20 cellular contexts compared by ENCODE assay signal in the genomic region with DNA sequence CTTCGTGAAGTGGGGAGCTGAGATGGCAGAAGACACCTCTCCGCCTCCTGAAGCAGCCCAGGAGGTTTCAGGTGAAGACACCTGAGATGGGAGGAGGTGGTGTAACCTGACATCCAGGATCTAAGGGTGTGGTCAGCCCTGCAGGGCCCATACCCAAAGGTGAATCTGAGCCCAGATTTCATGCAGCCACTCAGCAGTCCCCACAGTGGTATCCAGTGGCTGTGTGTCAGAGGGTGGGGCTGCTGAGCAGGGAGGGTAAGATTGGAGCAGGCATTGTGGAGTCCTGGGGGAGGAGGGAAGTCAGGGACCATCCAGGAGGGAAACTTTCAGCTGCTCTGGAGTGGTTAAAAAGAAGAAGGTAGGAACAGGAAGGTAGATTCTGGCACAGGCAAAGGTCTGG. TPM values are rescaled to one million over a fixed set of nuclear protein-coding genes. Genes with fewer than 3 reads are reported as not detected.
DNase-seq lines count a peak whose midpoint lies in the region; ATAC-seq, FAIRE-seq and TF ChIP-seq lines count a peak whose summit lies in the region.
"Had no signal": no experiment of that assay in that cellular context is flagged by ENCODE, and none has a peak within 500 bp of the region (broad histone marks: within the 10 kb centered on the region; RNA-seq: fewer than 3 reads in every experiment).

No MANE protein-coding gene starts in this region.

- H2BK5ac ChIP-seq in neuronal stem cell (ENCODE audit: low read length) = no peak overlapping the region

- H3K27me3 Mint-ChIP-seq in activated CD4-positive, alpha-beta T cell treated with anti-CD3 and anti-CD28 coated beads, Interleukin-2, amount 10 ng/mL, durations not matched to agents 24 days and 14 days = peaks cover 6% of the 10 kb centered on the region

- H3K4me3 Mint-ChIP-seq in activated CD4-positive, alpha-beta T cell treated with anti-CD3 and anti-CD28 coated beads, Interleukin-2, amount 10 ng/mL, durations not matched to agents 24 days and 14 days = no peak overlapping the region

- no peak overlapping the region for H3K4ac ChIP-seq in neuronal stem cell (ENCODE audit: low read length)

- H3K79me1 ChIP-seq in neuronal stem cell (ENCODE audit: low read depth, low read length) = no peaks in the 10 kb centered on the region

- peak overlapping the region; percentile 26 for H2BK15ac ChIP-seq in neuronal stem cell (ENCODE audit: low read length)

- H2BK12ac ChIP-seq in neuronal stem cell (ENCODE audit: low read length) = no peak overlapping the region

- no peaks in the 10 kb centered on the region for H3F3A ChIP-seq in Loucy (ENCODE audit: low read depth)

- no peak overlapping the region for H3K14ac ChIP-seq in neuronal stem cell (ENCODE audit: low read length)

- DNase-seq in activated CD4-positive, alpha-beta T cell treated with anti-CD3 and anti-CD28 coated beads, Interleukin-2, amount 10 ng/mL, durations not matched to agents 24 days and 14 days = no peak
- no peak for DNase-seq in activated CD4-positive, alpha-beta T cell treated with anti-CD3 and anti-CD28 coated beads for 1 hour
- peak; percentile 65 for DNase-seq in epithelial cell of esophagus (ENCODE audit: low read depth)
- no peak for DNase-seq in neuronal stem cell (ENCODE audit: low spot score)
- DNase-seq in small intestine = no peak
- DNase-seq in UCSD-AML1 (lab: John Stamatoyannopoulos, UW; ENCODE audit: unreplicated experiment) = no peak
- DNase-seq: activated T-cell treated with anti-CD3 and anti-CD28 coated beads, Interleukin-2, amount 50 U/mL, for 1 hour; HCEC 1CT; islet precursor cell; Kasumi-1; NCI-H1694 treated with DMSO at 0.1 percent for 48 hours; NCI-H526 treated with DMSO at 0.1 percent for 48 hours; T-helper 1 cell had no signal

- peak overlapping the region; percentile 31 for H3K27ac Mint-ChIP-seq in activated CD4-positive, alpha-beta T cell treated with anti-CD3 and anti-CD28 coated beads, Interleukin-2, amount 10 ng/mL, durations not matched to agents 24 days and 14 days

- intact Hi-C loops in activated CD4-positive, alpha-beta T cell treated with anti-CD3 and anti-CD28 coated beads, Interleukin-2, amount 10 ng/mL, durations not matched to agents 24 days and 14 days (cut with micrococcal nuclease) = loop anchor here (5.0 kb wide), 1 partner anchor 46 kb away; the partner anchor contains the start of gene SMAD6

- H2AK5ac ChIP-seq in neuronal stem cell (ENCODE audit: low read depth, low read length) = no peak overlapping the region

- no peaks in the 10 kb centered on the region for H3K36me3 ChIP-seq in Loucy (ENCODE audit: insufficient read depth, low read length)
- H3K36me3 ChIP-seq in neuronal stem cell (replicated peaks in 1 of 2; ENCODE audit: control insufficient read depth in 2 of 2, insufficient read depth in 2 of 2, low read length in 2 of 2) = no peaks in the 10 kb centered on the region
- no peaks in the 10 kb centered on the region for H3K36me3 ChIP-seq in small intestine (ENCODE audit: control insufficient read depth in 2 of 2, insufficient read depth in 2 of 2, low read length in 2 of 2)

- H3K4me3 ChIP-seq in Loucy (ENCODE audit: low read length, poor library complexity, severe bottlenecking) (peak overlapping the region; percentile 62), epithelial cell of esophagus (ENCODE audit: low read length) (no peak overlapping the region), neuronal stem cell (ENCODE audit: low read length in 2 of 2) (no peak overlapping the region), small intestine (ENCODE audit: low read depth in 1 of 2, low read length in 2 of 2) (no peak overlapping the region)

- H3K9me3 ChIP-seq in Loucy (ENCODE audit: insufficient read depth, low read depth, low read length) (no peaks in the 10 kb centered on the region), neuronal stem cell (replicated peaks in 1 of 2; ENCODE audit: control insufficient read depth in 2 of 2, insufficient read depth in 1 of 2, low read depth in 1 of 2, low read length in 2 of 2) (no peaks in the 10 kb centered on the region), small intestine (ENCODE audit: control insufficient read depth, low read depth) (no peaks in the 10 kb centered on the region)

- H3K23ac ChIP-seq in neuronal stem cell (ENCODE audit: low read depth, low read length, poor library complexity) = no peak overlapping the region

- H3K9ac ChIP-seq in Loucy (ENCODE audit: low read depth, low read length, poor library complexity, severe bottlenecking) (peak overlapping the region; percentile 77), neuronal stem cell (ENCODE audit: low read depth, low read length, poor library complexity) (no peak overlapping the region)

- no peak for FAIRE-seq in small intestine (lab: Jason Lieb, UNC)
- FAIRE-seq: A204.1, endothelial cell of umbilical vein, GM12892, RCC 7860 had no signal

- H4K20me1 ChIP-seq in Loucy (ENCODE audit: insufficient read depth, low read length, poor library complexity, severe bottlenecking) = no peaks in the 10 kb centered on the region

- TF ChIP-seq CTCF in Loucy (conservative IDR thresholded peaks at IDR 0.05; ENCODE audit: low read length) (no peak), epithelial cell of esophagus (IDR thresholded peaks at IDR 0.05; ENCODE audit: insufficient read depth, low read depth, low read length, missing control alignments) (no peak)

- no peaks in the 10 kb centered on the region for H3K36me3 Mint-ChIP-seq in activated CD4-positive, alpha-beta T cell treated with anti-CD3 and anti-CD28 coated beads, Interleukin-2, amount 10 ng/mL, durations not matched to agents 24 days and 14 days (ENCODE audit: low read depth)

- H3K4me1 Mint-ChIP-seq in activated CD4-positive, alpha-beta T cell treated with anti-CD3 and anti-CD28 coated beads, Interleukin-2, amount 10 ng/mL, durations not matched to agents 24 days and 14 days = peaks cover 11% of the 10 kb centered on the region

- H3K27me3 ChIP-seq in Loucy (ENCODE audit: insufficient read depth, low read length, poor library complexity, severe bottlenecking) (no peaks in the 10 kb centered on the region), neuronal stem cell (ENCODE audit: control insufficient read depth in 3 of 3, insufficient read depth in 3 of 3, low read depth in 1 of 3, low read length in 3 of 3) (no peaks in the 10 kb centered on the region), small intestine (ENCODE audit: control insufficient read depth in 2 of 2, insufficient read depth in 2 of 2, low read length in 2 of 2) (no peaks in the 10 kb centered on the region)

- peaks cover 7% of the 10 kb centered on the region; the same call in 1 of the 2 replicates for H3K79me2 ChIP-seq in Loucy (ENCODE audit: insufficient read depth, low read length)

- H3K27ac ChIP-seq in neuronal stem cell (replicated peaks; ENCODE audit: low read length) = no peak overlapping the region
- no peak overlapping the region for H3K27ac ChIP-seq in small intestine (ENCODE audit: low read depth in 1 of 2, low read length in 1 of 2)

- no peak overlapping the region for H3K18ac ChIP-seq in neuronal stem cell (ENCODE audit: low read length)

- H3K4me2 ChIP-seq in Loucy (ENCODE audit: low read depth, low read length, poor library complexity, severe bottlenecking) (peak overlapping the region; percentile 38), neuronal stem cell (ENCODE audit: insufficient read depth, low read length, poor library complexity, severe bottlenecking) (no peak overlapping the region)

- H3K4me1 ChIP-seq in Loucy (ENCODE audit: insufficient read depth, low read length, poor library complexity, severe bottlenecking) (peaks cover 3% of the 10 kb centered on the region), neuronal stem cell (ENCODE audit: control insufficient read depth in 2 of 2, insufficient read depth in 1 of 2, low read depth in 1 of 2, low read length in 2 of 2) (peaks cover 31 to 37% of the 10 kb centered on the region in 2 donors), small intestine (ENCODE audit: control insufficient read depth in 2 of 2, insufficient read depth in 1 of 2, low read depth in 1 of 2, low read length in 1 of 2) (no peaks in the 10 kb centered on the region)

- no peak overlapping the region for H2AFZ ChIP-seq in Loucy (ENCODE audit: low read length)
- peak overlapping the region; percentile 73 for H2AFZ ChIP-seq in neuronal stem cell (ENCODE audit: low read length)

- no peak overlapping the region for H4K91ac ChIP-seq in neuronal stem cell (ENCODE audit: low read depth, low read length, poor library complexity)

- no peak overlapping the region for H2BK120ac ChIP-seq in neuronal stem cell (ENCODE audit: low read depth, low read length)

- no peaks in the 10 kb centered on the region for H3K9me3 Mint-ChIP-seq in activated CD4-positive, alpha-beta T cell treated with anti-CD3 and anti-CD28 coated beads, Interleukin-2, amount 10 ng/mL, durations not matched to agents 24 days and 14 days

- no peak for ATAC-seq in HG03139 (IDR thresholded peaks at IDR 0.05; ENCODE audit: unreplicated experiment)
- ATAC-seq: activated CD4-positive, CD25-positive, alpha-beta regulatory T cell treated with anti-CD3 and anti-CD28 coated beads, Interleukin-2, amount 50 U/mL, for 24 hours had no signal

- no CpG with 5 or more reads among the region's 2 CpGs for WGBS in neuronal stem cell (ENCODE audit: extremely low coverage in 2 of 2, insufficient read length in 2 of 2, insufficient replicate concordance in 1 of 2), 2 donors
- 94 to 97% (median 95%) methylated on average over 2 of the region's 2 CpGs for WGBS in small intestine, 3 donors

- H4K8ac ChIP-seq in neuronal stem cell (ENCODE audit: low read depth, low read length) = no peak overlapping the region

- H3K9me2 ChIP-seq in Loucy (replicated peaks; ENCODE audit: low read depth, low read length) = no peaks in the 10 kb centered on the region

RNA-seq across cellular contexts. Expression of gene SMAD6, which starts 46.0 kb away (rescaled TPM):
- total RNA-seq in activated CD4-positive, alpha-beta T cell treated with anti-CD3 and anti-CD28 coated beads, Interleukin-2, amount 10 ng/mL, durations not matched to agents 24 days and 14 days = 0.19 and 0.40 TPM in 2 replicates
- polyA plus RNA-seq in neuronal stem cell (2013, experiment 1 of 2) = 0.98 TPM
- polyA plus RNA-seq in neuronal stem cell (2013, experiment 2 of 2) = 1.0 TPM
- 10 to 100 TPM in 1 of 3 donors, 1 to 10 TPM in 1, under 1 TPM in 1; 0.89 to 19.5 (median 1.4) TPM for polyA plus RNA-seq in small intestine
